In the genomic region with DNA sequence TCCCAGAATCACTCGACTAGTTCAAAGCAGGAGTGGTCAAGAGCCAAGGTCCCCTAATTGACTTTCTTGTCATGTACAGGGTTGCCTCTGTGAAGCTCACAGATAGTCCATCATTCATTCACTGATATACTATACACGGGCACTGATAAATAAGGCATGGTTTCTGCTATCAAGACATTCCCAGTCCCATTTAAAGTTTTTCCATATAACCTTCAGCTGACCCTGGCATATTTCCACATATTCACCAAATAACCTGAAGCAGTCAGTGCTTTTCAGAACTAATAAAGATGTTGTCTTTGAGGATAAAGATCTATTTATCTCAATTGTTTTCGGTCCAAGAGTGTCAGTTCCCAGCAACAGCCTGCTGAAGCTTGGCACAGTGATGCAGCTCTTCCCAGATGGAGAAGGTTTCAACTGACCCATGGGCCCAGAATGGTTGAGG, we compare ENCODE assay signal across 24 cellular contexts.
DNase-seq lines count a peak whose midpoint lies in the region; TF ChIP-seq lines count a peak whose summit lies in the region.
"Had no signal": no experiment of that assay in that cellular context is flagged by ENCODE, and none has a peak within 500 bp of the region (broad histone marks: within the 10 kb centered on the region; RNA-seq: fewer than 3 reads in every experiment).

No MANE protein-coding gene starts in this region.

- H3K4me2 ChIP-seq in skeletal muscle satellite cell (ENCODE audit: low read length) = no peak overlapping the region

- H3K4me1 ChIP-seq in skeletal muscle satellite cell (ENCODE audit: control insufficient read depth, insufficient read depth, low read length) (peaks cover 60% of the 10 kb centered on the region), adrenal gland (replicated peaks in 1 of 2) (no peaks in the 10 kb centered on the region)
- H3K4me1 ChIP-seq: Caco-2, upper lobe of right lung had no signal

- TF ChIP-seq CTCF in LNCaP clone FGC (IDR thresholded peaks at IDR 0.05; ENCODE audit: control insufficient read depth, extremely low read depth, insufficient read depth) (no peak), adrenal gland (IDR thresholded peaks at IDR 0.05) (no peak)

- no peak for TF ChIP-seq POLR2A in adrenal gland (IDR thresholded peaks at IDR 0.05)
- TF ChIP-seq POLR2A in erythroblast (IDR thresholded peaks at IDR 0.05; ENCODE audit: low read length) = no peak

- H3K36me3 ChIP-seq in skeletal muscle satellite cell (ENCODE audit: insufficient read depth, low read length) = no peaks in the 10 kb centered on the region
- no peaks in the 10 kb centered on the region for H3K36me3 ChIP-seq in adrenal gland (replicated peaks in 1 of 2)
- H3K36me3 ChIP-seq: HAP-1, heart left ventricle, upper lobe of right lung had no signal

- H3K27ac ChIP-seq in caudate nucleus (ENCODE audit: low read depth, low read length) (peak overlapping the region; percentile 60), adrenal gland (no peak overlapping the region)
- H3K27ac ChIP-seq: body of pancreas, heart left ventricle, skin epidermis, upper lobe of right lung had no signal

- H3K9me3 ChIP-seq in skeletal muscle satellite cell (replicated peaks; ENCODE audit: low read length) (no peaks in the 10 kb centered on the region), adrenal gland (replicated peaks in 1 of 3) (no peaks in the 10 kb centered on the region)
- H3K9me3 ChIP-seq: body of pancreas, Caco-2, HAP-1, heart left ventricle, upper lobe of right lung had no signal

- peak overlapping the region; percentile 83 for H3K9ac ChIP-seq in skeletal muscle satellite cell (ENCODE audit: low read depth, low read length)

- intact Hi-C loops in adrenal gland (cut with DNase I) = no loop called here

- peak; percentile 94 for DNase-seq in LNCaP clone FGC (ENCODE audit: low read depth)
- no peak for DNase-seq in caudate nucleus (lab: John Stamatoyannopoulos, UW)
- DNase-seq in medulla oblongata (ENCODE audit: extremely low spot score) = peak; percentile 45
- DNase-seq in adrenal gland = no peak
- DNase-seq in erythroblast (lab: John Stamatoyannopoulos, UW) = no peak
- DNase-seq in DMS 273 (lab: John Stamatoyannopoulos, UW; ENCODE audit: unreplicated experiment) = no peak
- no peak for DNase-seq in 8988T
- DNase-seq: activated CD4-positive, alpha-beta memory T cell treated with anti-CD3 and anti-CD28 coated beads for 36 hours; activated CD4-positive, alpha-beta T cell treated with anti-CD3 and anti-CD28 coated beads for 1 hour; activated CD8-positive, alpha-beta memory T cell treated with anti-CD3 and anti-CD28 coated beads, Interleukin-2, amount 50 U/mL, for 4 hours; activated naive CD4-positive, alpha-beta T cell treated with anti-CD3 and anti-CD28 coated beads for 36 hours; body of pancreas; Caco-2; DND-41; effector CD4-positive, alpha-beta T cell; heart left ventricle; Kasumi-1; left ventricle myocardium superior; naive thymus-derived CD4-positive, alpha-beta T cell; OCI-M1; upper lobe of right lung had no signal

- WGBS in adrenal gland, 4 donors = 31 to 52% (median 50%) methylated on average over 3 of the region's 3 CpGs

- H3K4me3 ChIP-seq in LNCaP clone FGC (ENCODE audit: low read depth, low read length) (no peak overlapping the region), skeletal muscle satellite cell (ENCODE audit: low read length) (no peak overlapping the region), adrenal gland (no peak overlapping the region)
- H3K4me3 ChIP-seq: body of pancreas, HAP-1, heart left ventricle, skin epidermis, upper lobe of right lung had no signal

- no peaks in the 10 kb centered on the region for H3K27me3 ChIP-seq in skeletal muscle satellite cell (ENCODE audit: control insufficient read depth, insufficient read depth, low read length)
- peaks cover 3% of the 10 kb centered on the region for H3K27me3 ChIP-seq in adrenal gland
- H3K27me3 ChIP-seq: body of pancreas, heart left ventricle, upper lobe of right lung had no signal

Comparison
In these comparisons a context has a peak if more than half of its experiments do, and no peak if none do; other contexts are left out.
1. DNase-seq: peak in LNCaP clone FGC (single experiment) and medulla oblongata (single experiment); none in caudate nucleus (0 of 61), adrenal gland (0 of 7), erythroblast (0 of 2), DMS 273 (single experiment) and 8988T (single experiment).